ENCODE assay signal across 10 cellular contexts in the genomic region with DNA sequence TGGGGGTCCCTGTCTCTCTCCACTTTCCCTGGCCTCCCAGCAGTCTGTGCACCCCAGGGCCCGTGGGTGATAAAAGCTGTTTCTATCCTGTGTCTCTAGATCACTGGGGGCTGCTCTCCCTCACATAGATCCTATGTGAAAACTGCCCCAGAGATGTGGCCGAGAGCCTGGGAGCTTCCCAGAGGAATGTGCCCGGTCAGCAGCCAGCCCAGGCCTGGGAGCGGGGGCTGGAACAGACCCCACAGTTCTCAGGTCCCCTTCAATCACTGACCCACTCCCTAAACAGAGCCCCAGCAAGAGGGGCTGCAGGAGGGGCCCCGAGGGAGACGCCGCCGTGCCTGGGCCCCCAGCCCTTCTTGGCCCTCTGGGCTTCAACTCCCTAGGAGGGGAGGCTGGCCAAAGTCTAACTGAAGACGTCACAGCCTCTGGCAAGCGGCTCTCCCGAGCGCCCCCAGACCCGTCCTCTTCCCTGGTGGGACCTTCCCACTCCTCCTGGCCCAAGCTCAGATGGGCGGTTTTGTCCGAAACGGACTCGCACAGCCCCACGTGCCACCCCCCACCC. TPM values are rescaled to one million over a fixed set of nuclear protein-coding genes. Genes with fewer than 3 reads are reported as not detected.
DNase-seq lines count a peak whose midpoint lies in the region; ATAC-seq, FAIRE-seq and TF ChIP-seq lines count a peak whose summit lies in the region.
"Had no signal": no experiment of that assay in that cellular context is flagged by ENCODE, and none has a peak within 500 bp of the region (broad histone marks: within the 10 kb centered on the region; RNA-seq: fewer than 3 reads in every experiment).

No MANE protein-coding gene starts in this region.

- H3K4me3 ChIP-seq in iPS-20b (ENCODE audit: low read length) (peak overlapping the region; percentile 54; the same call in 1 of the 2 replicates), gastrocnemius medialis (peak overlapping the region; percentile 32 to 54 (median 50))

- H3K36me3 Mint-ChIP-seq in MCF 10A (ENCODE audit: insufficient read depth, unreplicated experiment): peaks cover 5% of the 10 kb centered on the region

- H3K9ac ChIP-seq in iPS-20b (ENCODE audit: low read depth, low read length): peak overlapping the region; percentile 67; the same call in 1 of the 2 replicates

- intact Hi-C loops in gastrocnemius medialis (cut with DNase I; ENCODE audit: low total_unique reads) (no loop called here), MCF 10A (cut with micrococcal nuclease) (no loop called here)

- H3K27me3 Mint-ChIP-seq in MCF 10A (ENCODE audit: insufficient read depth, unreplicated experiment): no peaks in the 10 kb centered on the region

- TF ChIP-seq CTCF in gastrocnemius medialis (IDR thresholded peaks at IDR 0.05 in 4 of 5, conservative IDR thresholded peaks at IDR 0.05 in 1 of 5): no peak
- TF ChIP-seq CTCF in MCF 10A (IDR thresholded peaks at IDR 0.05; ENCODE audit: unreplicated experiment): no peak

- FAIRE-seq in H54 (lab: Jason Lieb, UNC): no peak
- FAIRE-seq: G401.6 had no signal

- H3K9me3 Mint-ChIP-seq in MCF 10A (ENCODE audit: unreplicated experiment): no peaks in the 10 kb centered on the region
- H3K9me3 Mint-ChIP-seq: activated T-cell treated with anti-CD3 and anti-CD28 coated beads, Interleukin-2, amount 50 U/mL, for 4 hours had no signal

- no peak overlapping the region for H3K27ac ChIP-seq in iPS-20b (ENCODE audit: low read length)
- peak overlapping the region; percentile 65 to 80 (median 72) for H3K27ac ChIP-seq in gastrocnemius medialis

- H3K36me3 ChIP-seq in iPS-20b (ENCODE audit: insufficient read depth, low read depth, low read length) (no peaks in the 10 kb centered on the region), gastrocnemius medialis (no peaks in the 10 kb centered on the region)

- ATAC-seq in gastrocnemius medialis: no peak

- in situ Hi-C loops in gastrocnemius medialis (cut with MboI; ENCODE audit: low sequenced_read_pairs in 4 of 4): no loop called here

- H3K4me1 ChIP-seq in iPS-20b (ENCODE audit: insufficient read depth, low read length) (peaks cover 17% of the 10 kb centered on the region), gastrocnemius medialis (peaks cover 16 to 46% of the 10 kb centered on the region in 2 donors)

- H3K27ac Mint-ChIP-seq in MCF 10A (ENCODE audit: low read depth, unreplicated experiment): no peak overlapping the region

- no peak for TF ChIP-seq POLR2A in gastrocnemius medialis (IDR thresholded peaks at IDR 0.05)
- TF ChIP-seq POLR2A in H54 (IDR thresholded peaks at IDR 0.05; ENCODE audit: low read depth, low read length): no peak

- H3K4me3 Mint-ChIP-seq in MCF 10A (ENCODE audit: unreplicated experiment): no peak overlapping the region
- H3K4me3 Mint-ChIP-seq: activated T-cell treated with anti-CD3 and anti-CD28 coated beads, Interleukin-2, amount 50 U/mL, for 4 hours had no signal

- peaks cover 9% of the 10 kb centered on the region for H3K4me1 Mint-ChIP-seq in MCF 10A (ENCODE audit: insufficient read depth, unreplicated experiment)

- peak; percentile 54 for DNase-seq in EH (ENCODE audit: low read depth)
- peak; percentile 65 for DNase-seq in astrocyte of the hippocampus (ENCODE audit: low read depth, low spot score)
- DNase-seq in gastrocnemius medialis: no peak
- no peak for DNase-seq in DMS153 treated with DMSO at 0.1 percent for 48 hours (lab: John Stamatoyannopoulos, UW; ENCODE audit: unreplicated experiment)
- no peak for DNase-seq in GF-D8 (lab: John Stamatoyannopoulos, UW)
- no peak for DNase-seq in H54 (ENCODE audit: insufficient read length, low spot score)
- no peak for DNase-seq in MCF 10A (ENCODE audit: unreplicated experiment)
- DNase-seq: activated T-cell treated with anti-CD3 and anti-CD28 coated beads, Interleukin-2, amount 50 U/mL, for 4 hours had no signal

- CTCF ChIA-PET in MCF 10A (lab: Yijun Ruan, JAX): interaction anchor here (1.1 kb wide), 1 partner anchor 13 kb away, joined by 3 read pairs; no protein-coding TSS in a partner anchor

- BruUV-seq in MCF 10A (replicated peaks; lab: Mats Ljungman, UMichigan): no TSS peak

- H3K27me3 ChIP-seq in iPS-20b (ENCODE audit: insufficient read depth, low read length) (peaks cover 20% of the 10 kb centered on the region), gastrocnemius medialis (peaks cover 29 to 46% (median 44%) of the 10 kb centered on the region in 3 donors)

- H3K9me3 ChIP-seq in iPS-20b (ENCODE audit: insufficient read depth, low read depth, low read length): no peaks in the 10 kb centered on the region
- no peaks in the 10 kb centered on the region for H3K9me3 ChIP-seq in gastrocnemius medialis

- POLR2A ChIA-PET in MCF 10A (lab: Yijun Ruan, JAX): no interaction called here

RNA-seq across cellular contexts. Expression of a gene that starts 0.4 kb away (rescaled TPM):
- total RNA-seq in gastrocnemius medialis: 10 to 100 TPM; 13.9 to 41.9 (median 34.2) TPM
- total RNA-seq in MCF 10A (2022): not detected in 2 replicates

RNA-seq across cellular contexts. Expression of a gene that starts 8.7 kb away (rescaled TPM):
- 100 to 1,000 TPM; 196 to 311 (median 258) TPM for total RNA-seq in gastrocnemius medialis
- 96.2 and 113 TPM in 2 replicates for total RNA-seq in MCF 10A (2022)

RNA-seq across cellular contexts. Expression of a gene that starts 17.1 kb away (rescaled TPM):
- total RNA-seq in gastrocnemius medialis (100 to 1,000 TPM; 165 to 450 (median 234) TPM), MCF 10A (2022) (120 and 148 TPM in 2 replicates)

RNA-seq across cellular contexts. Expression of a gene that starts 26.9 kb away (rescaled TPM):
- total RNA-seq in gastrocnemius medialis (under 1 TPM in 2 of 4 donors, not detected in 2; 0.20 to 0.44 TPM), MCF 10A (2022) (0.17 TPM in 1 of 2 replicates, not detected in the other)

RNA-seq across cellular contexts. Expression of a gene that starts 33.4 kb away (rescaled TPM):
- total RNA-seq in gastrocnemius medialis: 10 to 100 TPM; 22.7 to 64.9 (median 34.0) TPM
- total RNA-seq in MCF 10A (2022): 19.3 and 21.0 TPM in 2 replicates

Comparison
In these comparisons a context has a peak if more than half of its experiments do, and no peak if none do; other contexts are left out.
1. DNase-seq: peak in EH (single experiment) and astrocyte of the hippocampus (single experiment); none in gastrocnemius medialis (0 of 2), DMS153 treated with DMSO at 0.1 percent for 48 hours (single experiment), GF-D8 (single experiment), H54 (single experiment) and MCF 10A (single experiment).
2. RNA of a gene that starts 0.4 kb away (total RNA-seq): 13.9 to 41.9 TPM in gastrocnemius medialis; not detected in MCF 10A; every median in the first group is over 10 times any median in the second.